9 cellular contexts compared by ENCODE assay signal in genomic region chrX:22063284-22063683, GRCh38. TPM values are rescaled to one million over a fixed set of nuclear protein-coding genes. Genes with fewer than 3 reads are reported as not detected.
A peak's percentile ranks its signal among the peaks of the same experiment; 100 is the strongest.
DNase-seq lines count a peak whose midpoint lies in the region; ATAC-seq and TF ChIP-seq lines count a peak whose summit lies in the region.
"Had no signal": no experiment of that assay in that cellular context is flagged by ENCODE, and none has a peak within 500 bp of the region (broad histone marks: within the 10 kb centered on the region; RNA-seq: fewer than 3 reads in every experiment).

No MANE protein-coding gene starts in this region.

- no peak for TF ChIP-seq POLR2A in testis (IDR thresholded peaks at IDR 0.05)

- 45 to 69% methylated on average over 6 to 7 of the region's 7 CpGs for whole genome bisulfite sequencing in testis, 2 donors
- WGBS in heart right ventricle, 2 donors = 38 to 46% methylated on average over 7 of the region's 7 CpGs
- WGBS in GM23248 (ENCODE audit: low coverage in 1 of 2, low lambda C conversion rate in 2 of 2, missing lambda C conversion rate in 2 of 2), 2 experiments = 65 to 71% methylated on average over 6 to 7 of the region's 7 CpGs

- H3K27me3 ChIP-seq in BLaER1 (no peaks in the 10 kb centered on the region), testis (no peaks in the 10 kb centered on the region), heart right ventricle (no peaks in the 10 kb centered on the region), GM23248 (replicated peaks; ENCODE audit: insufficient read depth) (no peaks in the 10 kb centered on the region)

- no peak overlapping the region for H3K4me3 ChIP-seq in BLaER1
- no peak overlapping the region for H3K4me3 ChIP-seq in testis
- H3K4me3 ChIP-seq in heart right ventricle = no peak overlapping the region
- no peak overlapping the region for H3K4me3 ChIP-seq in GM23248

- no peak for TF ChIP-seq CTCF in testis (IDR thresholded peaks at IDR 0.05)
- TF ChIP-seq CTCF in heart right ventricle (IDR thresholded peaks at IDR 0.05) = no peak

- peak; percentile 31 for DNase-seq in activated naive CD4-positive, alpha-beta T cell treated with anti-CD3 and anti-CD28 coated beads, Interleukin-2, amount 50 U/mL, for 16 hours
- DNase-seq in testis (peak; percentile 41), NCI-H1105 treated with DMSO at 0.1 percent for 48 hours (lab: John Stamatoyannopoulos, UW) (no peak), heart right ventricle (no peak), GM23248 (no peak)

- in situ Hi-C loops in GM23248 (cut with MboI) = no loop called here

- no peaks in the 10 kb centered on the region for H3F3A ChIP-seq in GM23248 (ENCODE audit: insufficient read depth)

- no peak overlapping the region for H2AFZ ChIP-seq in GM23248

- ATAC-seq in GM19397 (IDR thresholded peaks at IDR 0.05; ENCODE audit: unreplicated experiment) (peak; percentile 81), HG03439 (IDR thresholded peaks at IDR 0.05; ENCODE audit: unreplicated experiment) (peak; percentile 85), heart right ventricle (no peak)

- H3K36me3 ChIP-seq in BLaER1 (no peaks in the 10 kb centered on the region), testis (ENCODE audit: low read depth, missing control alignments) (no peaks in the 10 kb centered on the region), heart right ventricle (no peaks in the 10 kb centered on the region), GM23248 (ENCODE audit: low read depth) (no peaks in the 10 kb centered on the region)

- peak overlapping the region; percentile 84 for H3K4me2 ChIP-seq in BLaER1
- H3K4me2 ChIP-seq in GM23248 (ENCODE audit: unreplicated experiment) = no peak overlapping the region

- no peaks in the 10 kb centered on the region for H3K79me2 ChIP-seq in GM23248 (ENCODE audit: insufficient read depth)

- peaks cover 10% of the 10 kb centered on the region; the same call in 1 of the 2 replicates for H3K9me3 ChIP-seq in BLaER1
- no peaks in the 10 kb centered on the region for H3K9me3 ChIP-seq in testis
- no peaks in the 10 kb centered on the region for H3K9me3 ChIP-seq in heart right ventricle
- no peaks in the 10 kb centered on the region for H3K9me3 ChIP-seq in GM23248 (ENCODE audit: low read depth)

- H3K4me1 ChIP-seq in BLaER1 = peaks cover 82% of the 10 kb centered on the region
- no peaks in the 10 kb centered on the region for H3K4me1 ChIP-seq in testis
- H3K4me1 ChIP-seq in heart right ventricle = peaks cover 0 to 3% (median 0%) of the 10 kb centered on the region in 9 donors
- peaks cover 13% of the 10 kb centered on the region for H3K4me1 ChIP-seq in GM23248 (ENCODE audit: insufficient read depth)

- peak overlapping the region; percentile 45; the same call in 1 of the 2 replicates for H3K9ac ChIP-seq in BLaER1
- H3K9ac ChIP-seq in GM23248 = no peak overlapping the region

- H4K20me1 ChIP-seq in BLaER1 (no peaks in the 10 kb centered on the region), GM23248 (ENCODE audit: insufficient read depth) (no peaks in the 10 kb centered on the region)

- intact Hi-C loops in testis (cut with DNase I; ENCODE audit: low total_unique reads) (no loop called here), heart right ventricle (cut with DNase I) (no loop called here)

- H3K9me2 ChIP-seq in GM23248 (ENCODE audit: insufficient read depth) = no peaks in the 10 kb centered on the region

- H3K27ac ChIP-seq in BLaER1 (peak overlapping the region; percentile 68), testis (no peak overlapping the region), heart right ventricle (no peak overlapping the region), GM23248 (no peak overlapping the region)
- H3K27ac ChIP-seq: VCaP had no signal

RNA-seq across cellular contexts. Expression of gene PHEX, which starts 31.2 kb away (rescaled TPM):
- under 1 TPM; 0.31 to 0.37 TPM for total RNA-seq in testis
- polyA plus RNA-seq in testis (ENCODE audit: insufficient read depth, low read depth, low replicate concordance) = 0.24 TPM
- under 1 TPM in 8 of 10 donors, not detected in 2; 0.07 to 0.36 (median 0.21) TPM for total RNA-seq in heart right ventricle
- polyA plus RNA-seq in heart right ventricle = under 1 TPM in 1 of 2 donors, not detected in 1; 0.01 TPM
- total RNA-seq in GM23248 (2014; rRNA removed; shearing (Covaris generic)) = 0.63 and 0.65 TPM in 2 replicates
- 0.49 and 0.64 TPM in 2 replicates for polyA plus RNA-seq in GM23248 (2016; fragmentation: Nextera tagmentation; extraction: Ambion mirVana)

Comparison
In these comparisons a context has a peak if more than half of its experiments do, and no peak if none do; other contexts are left out.
1. ATAC-seq: peak in GM19397 (single experiment) and HG03439 (single experiment); none in heart right ventricle (0 of 8).
2. DNase-seq: peak in activated naive CD4-positive, alpha-beta T cell treated with anti-CD3 and anti-CD28 coated beads, Interleukin-2, amount 50 U/mL, for 16 hours (single experiment) and testis (single experiment); none in NCI-H1105 treated with DMSO at 0.1 percent for 48 hours (single experiment), heart right ventricle (0 of 2) and GM23248 (single experiment).